ENCODE assay signal across 9 cellular contexts in the genomic region with DNA sequence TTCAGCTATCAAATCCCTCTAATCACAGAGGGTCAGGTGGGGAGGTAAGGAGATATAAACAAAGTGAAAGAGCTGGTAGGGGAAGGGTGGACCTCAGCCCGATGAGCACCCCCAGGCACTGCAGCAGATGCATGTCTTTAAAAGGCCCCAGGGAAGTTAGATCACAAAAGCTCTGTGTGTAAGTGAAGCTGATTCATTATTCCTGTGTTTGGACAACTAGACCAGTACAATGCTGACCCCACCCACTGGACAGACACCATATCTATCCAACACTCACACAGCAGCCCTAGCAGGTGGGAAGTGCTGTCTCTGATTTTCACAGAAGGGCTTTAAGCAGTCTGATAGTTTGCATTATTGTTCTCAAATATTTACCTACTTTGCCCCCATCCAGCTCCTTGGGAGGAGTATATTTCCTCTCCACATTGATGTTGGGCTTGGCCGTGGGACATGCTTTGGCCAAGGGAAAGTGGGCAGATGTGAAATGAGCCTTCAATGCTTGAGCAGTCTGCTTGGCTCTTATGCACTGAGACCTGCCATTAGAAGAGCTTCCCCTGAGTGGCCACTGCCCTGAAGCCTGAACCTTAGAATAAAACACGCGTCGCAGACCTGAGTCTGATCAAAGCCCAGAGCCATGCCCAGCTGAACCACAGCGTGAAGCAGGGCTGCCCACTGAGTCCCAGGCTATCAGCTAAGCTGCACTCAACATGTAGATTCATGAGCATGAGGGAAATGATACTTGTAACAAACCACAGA.
DNase-seq lines count a peak whose midpoint lies in the region; ATAC-seq and TF ChIP-seq lines count a peak whose summit lies in the region.
"Had no signal": no experiment of that assay in that cellular context is flagged by ENCODE, and none has a peak within 500 bp of the region (broad histone marks: within the 10 kb centered on the region; RNA-seq: fewer than 3 reads in every experiment).

No MANE protein-coding gene starts in this region.

- in situ Hi-C loops in brain microvascular endothelial cell (cut with HindIII; ENCODE audit: low pct_ligation_motif_present, low sequenced_read_pairs) = no loop called here

- peak overlapping the region; percentile 35 for H3K9ac ChIP-seq in mesenchymal stem cell (ENCODE audit: low read length)

- H3K36me3 ChIP-seq in brain microvascular endothelial cell (replicated peaks) = no peaks in the 10 kb centered on the region
- H3K36me3 ChIP-seq in mesenchymal stem cell (ENCODE audit: control insufficient read depth in 1 of 2, insufficient read depth in 2 of 2, low read depth in 1 of 2, low read length in 2 of 2) = no peaks in the 10 kb centered on the region

- H3K79me1 ChIP-seq in mesenchymal stem cell (replicated peaks; ENCODE audit: low read length, poor library complexity, severe bottlenecking) = no peaks in the 10 kb centered on the region

- H3K27ac Mint-ChIP-seq in CD4-positive, alpha-beta T cell = no peak overlapping the region

- peak overlapping the region; percentile 91 for H4K8ac ChIP-seq in mesenchymal stem cell (ENCODE audit: low read length)

- 60% methylated on average over 6 of the region's 6 CpGs for WGBS in mesenchymal stem cell

- no peaks in the 10 kb centered on the region for H3K9me3 Mint-ChIP-seq in CD4-positive, alpha-beta T cell

- peak; percentile 81 for DNase-seq in DMS53 (lab: John Stamatoyannopoulos, UW)
- peak; percentile 57 for DNase-seq in NCI-H1092 treated with DMSO at 0.1 percent for 48 hours (lab: John Stamatoyannopoulos, UW)
- peak; percentile 75 for DNase-seq in brain microvascular endothelial cell
- peak; percentile 83 for DNase-seq in mesenchymal stem cell
- DNase-seq in CD4-positive, alpha-beta T cell = no peak
- no peak for DNase-seq in stimulated activated CD4-positive, alpha-beta T cell treated with anti-CD3 and anti-CD28 coated beads, Interleukin-4, amount 100 ng/mL, for 4 hours
- DNase-seq in coronary artery (ENCODE audit: low spot score) = no peak
- DNase-seq: NCI-H526 treated with DMSO at 0.1 percent for 48 hours had no signal

- H3K27me3 ChIP-seq in brain microvascular endothelial cell (replicated peaks) (no peaks in the 10 kb centered on the region), mesenchymal stem cell (ENCODE audit: control insufficient read depth in 1 of 2, insufficient read depth in 1 of 2, low read length in 2 of 2) (no peaks in the 10 kb centered on the region)
- no peaks in the 10 kb centered on the region for H3K27me3 ChIP-seq in CD4-positive, alpha-beta T cell (ENCODE audit: control insufficient read depth, insufficient read depth, low read length)

- H3K36me3 Mint-ChIP-seq in CD4-positive, alpha-beta T cell (ENCODE audit: low read depth) = no peaks in the 10 kb centered on the region

- peak overlapping the region; percentile 78 for H3K27ac ChIP-seq in brain microvascular endothelial cell
- H3K27ac ChIP-seq in mesenchymal stem cell (ENCODE audit: low read length, poor library complexity, severe bottlenecking) = no peak overlapping the region
- H3K27ac ChIP-seq in CD4-positive, alpha-beta T cell (ENCODE audit: low read depth, low read length) = no peak overlapping the region
- H3K27ac ChIP-seq in coronary artery = peak overlapping the region in 1 of 2 donors; percentile 17

- no peaks in the 10 kb centered on the region for H3K4me1 Mint-ChIP-seq in CD4-positive, alpha-beta T cell (ENCODE audit: low read depth)

- peaks cover 45% of the 10 kb centered on the region for H3K4me1 ChIP-seq in mesenchymal stem cell (ENCODE audit: control insufficient read depth, insufficient read depth, low read depth, low read length)

- peak overlapping the region; percentile 86 to 98 for H2BK12ac ChIP-seq in mesenchymal stem cell (ENCODE audit: low read length in 2 of 2)

- peak overlapping the region in 1 of 2 experiments; percentile 29 for H3K14ac ChIP-seq in mesenchymal stem cell (ENCODE audit: low read length in 2 of 2)

- H2BK15ac ChIP-seq in mesenchymal stem cell (ENCODE audit: low read depth, poor library complexity, severe bottlenecking) = no peak overlapping the region

- POLR2A ChIA-PET in CD4-positive, alpha-beta T cell (lab: Charles Lee) = no interaction called here

- H3K4ac ChIP-seq in mesenchymal stem cell (ENCODE audit: low read depth in 1 of 2, low read length in 2 of 2) = peak overlapping the region; percentile 55 to 69

- H2BK5ac ChIP-seq in mesenchymal stem cell (ENCODE audit: low read depth, low read length, poor library complexity, severe bottlenecking) = no peak overlapping the region

- no peak overlapping the region for H2AFZ ChIP-seq in mesenchymal stem cell (ENCODE audit: low read depth, low read length)

- no peaks in the 10 kb centered on the region for H3K27me3 Mint-ChIP-seq in CD4-positive, alpha-beta T cell

- CTCF ChIA-PET in CD4-positive, alpha-beta T cell (lab: Charles Lee) = no interaction called here

- H3K4me3 ChIP-seq in brain microvascular endothelial cell (ENCODE audit: low read depth, low read length) (no peak overlapping the region), mesenchymal stem cell (ENCODE audit: insufficient read depth in 1 of 2, low read depth in 1 of 2, low read length in 2 of 2) (no peak overlapping the region), coronary artery (no peak overlapping the region)

- ATAC-seq in GM19035 (IDR thresholded peaks at IDR 0.05; ENCODE audit: unreplicated experiment) = no peak
- ATAC-seq in CD4-positive, alpha-beta T cell (ENCODE audit: poor library complexity) = no peak

- TF ChIP-seq CTCF in brain microvascular endothelial cell (IDR thresholded peaks at IDR 0.05; ENCODE audit: low read depth, low read length, missing control alignments) (no peak), coronary artery (IDR thresholded peaks at IDR 0.05) (no peak)
- no peak for TF ChIP-seq CTCF in CD4-positive, alpha-beta T cell (IDR thresholded peaks at IDR 0.05)

- peak overlapping the region; percentile 10 for H2AK5ac ChIP-seq in mesenchymal stem cell (ENCODE audit: low read length, severe bottlenecking)

- no peaks in the 10 kb centered on the region for H3K9me3 ChIP-seq in mesenchymal stem cell (ENCODE audit: control insufficient read depth, low read length)
- H3K9me3 ChIP-seq in CD4-positive, alpha-beta T cell (ENCODE audit: control insufficient read depth, low read length) = no peaks in the 10 kb centered on the region

- intact Hi-C loops in CD4-positive, alpha-beta T cell (cut with DNase I, micrococcal nuclease) = no loop called here

- peak overlapping the region; percentile 94 for H4K91ac ChIP-seq in mesenchymal stem cell (ENCODE audit: low read length)

- H3K23ac ChIP-seq in mesenchymal stem cell (ENCODE audit: low read length in 2 of 2) = no peak overlapping the region

- no peak overlapping the region for H3K4me3 Mint-ChIP-seq in CD4-positive, alpha-beta T cell

- peak overlapping the region; percentile 67 to 68 for H3K18ac ChIP-seq in mesenchymal stem cell (ENCODE audit: low read depth in 1 of 2, low read length in 2 of 2)

- H2BK120ac ChIP-seq in mesenchymal stem cell (ENCODE audit: low read depth, low read length) = peak overlapping the region; percentile 11

- no peak overlapping the region for H3K4me2 ChIP-seq in mesenchymal stem cell (ENCODE audit: low read length, poor library complexity, severe bottlenecking)

Comparison
In these comparisons a context has a peak if more than half of its experiments do, and no peak if none do; other contexts are left out.
1. DNase-seq: peak in DMS53 (single experiment), NCI-H1092 treated with DMSO at 0.1 percent for 48 hours (single experiment), brain microvascular endothelial cell (single experiment) and mesenchymal stem cell (single experiment); none in CD4-positive, alpha-beta T cell (0 of 10), stimulated activated CD4-positive, alpha-beta T cell treated with anti-CD3 and anti-CD28 coated beads, Interleukin-4, amount 100 ng/mL, for 4 hours (0 of 2) and coronary artery (single experiment).